Comparison of ENCODE assay signal across 11 cellular contexts in genomic region chr2:12170151-12170550, GRCh38.
DNase-seq lines count a peak whose midpoint lies in the region; ATAC-seq, FAIRE-seq and TF ChIP-seq lines count a peak whose summit lies in the region.
"Had no signal": no experiment of that assay in that cellular context is flagged by ENCODE, and none has a peak within 500 bp of the region (broad histone marks: within the 10 kb centered on the region; RNA-seq: fewer than 3 reads in every experiment).

No MANE protein-coding gene starts in this region.

- H3K4me3 ChIP-seq in astrocyte (ENCODE audit: insufficient read depth, low read depth, low read length) (no peak overlapping the region), skeletal muscle tissue (ENCODE audit: low read length in 3 of 3) (no peak overlapping the region)
- H3K4me3 ChIP-seq: body of pancreas had no signal

- H3K36me3 ChIP-seq in astrocyte (ENCODE audit: insufficient read depth, low read length), result no peaks in the 10 kb centered on the region
- H3K36me3 ChIP-seq in skeletal muscle tissue (ENCODE audit: control insufficient read depth in 3 of 3, insufficient read depth in 3 of 3, low read length in 3 of 3), result no peaks in the 10 kb centered on the region

- peaks cover 11% of the 10 kb centered on the region for H3K27me3 Mint-ChIP-seq in astrocyte (ENCODE audit: low read depth, unreplicated experiment)
- no peaks in the 10 kb centered on the region for H3K27me3 Mint-ChIP-seq in activated naive CD8-positive, alpha-beta T cell treated with anti-CD3 and anti-CD28 coated beads, Interleukin-2, amount 50 U/mL, for 24 hours

- H3K4me2 ChIP-seq in astrocyte (ENCODE audit: low read length), result peak overlapping the region; percentile 3

- H3K4me1 ChIP-seq in astrocyte (ENCODE audit: insufficient read depth, low read length) (peaks cover 14% of the 10 kb centered on the region), skeletal muscle tissue (ENCODE audit: control insufficient read depth in 3 of 3, insufficient read depth in 3 of 3, low read length in 3 of 3) (peaks cover 16 to 22% (median 20%) of the 10 kb centered on the region in 3 donors)
- H3K4me1 ChIP-seq: body of pancreas had no signal

- no peak for ATAC-seq in activated naive CD8-positive, alpha-beta T cell treated with anti-CD3 and anti-CD28 coated beads, Interleukin-2, amount 50 U/mL, for 24 hours
- ATAC-seq in HG02870 (IDR thresholded peaks at IDR 0.05; ENCODE audit: unreplicated experiment), result no peak

- no peak for FAIRE-seq in astrocyte (lab: Jason Lieb, UNC)
- FAIRE-seq: small intestine had no signal

- no peak overlapping the region for H3K4me3 Mint-ChIP-seq in astrocyte (ENCODE audit: unreplicated experiment)
- no peak overlapping the region for H3K4me3 Mint-ChIP-seq in activated naive CD8-positive, alpha-beta T cell treated with anti-CD3 and anti-CD28 coated beads, Interleukin-2, amount 50 U/mL, for 24 hours

- peaks cover 15% of the 10 kb centered on the region for H3K4me1 Mint-ChIP-seq in astrocyte (ENCODE audit: low read depth, unreplicated experiment)
- peaks cover 23% of the 10 kb centered on the region for H3K4me1 Mint-ChIP-seq in activated naive CD8-positive, alpha-beta T cell treated with anti-CD3 and anti-CD28 coated beads, Interleukin-2, amount 50 U/mL, for 24 hours

- H3K9ac ChIP-seq in astrocyte (ENCODE audit: low read length) (peak overlapping the region; percentile 4), skeletal muscle tissue (ENCODE audit: low read depth in 1 of 3, low read length in 3 of 3) (peak overlapping the region in 2 of 3 donors; percentile 17 to 25)

- H3K27me3 ChIP-seq in astrocyte (ENCODE audit: insufficient read depth, low read length) (no peaks in the 10 kb centered on the region), layer of hippocampus (ENCODE audit: control insufficient read depth, insufficient read depth, low read length) (no peaks in the 10 kb centered on the region), skeletal muscle tissue (ENCODE audit: control insufficient read depth in 3 of 3, insufficient read depth in 3 of 3, low read length in 3 of 3) (no peaks in the 10 kb centered on the region)
- H3K27me3 ChIP-seq: body of pancreas had no signal

- H3K27ac ChIP-seq in astrocyte (ENCODE audit: low read depth, low read length) (peak overlapping the region; percentile 15), layer of hippocampus (ENCODE audit: low read depth, low read length) (peak overlapping the region; percentile 18), skeletal muscle tissue (ENCODE audit: low read depth, low read length) (peak overlapping the region; percentile 61)

- DNase-seq in H4 (ENCODE audit: low spot score) (peak; percentile 14), astrocyte (ENCODE audit: low read depth) (no peak), posterior cingulate gyrus (no peak)
- no peak for DNase-seq in activated CD8-positive, alpha-beta memory T cell treated with anti-CD3 and anti-CD28 coated beads for 24 hours
- no peak for DNase-seq in activated naive CD8-positive, alpha-beta T cell treated with anti-CD3 and anti-CD28 coated beads, Interleukin-2, amount 50 U/mL, for 24 hours
- DNase-seq: small intestine, T-helper 9 cell had no signal

- H3K9me3 Mint-ChIP-seq in astrocyte (ENCODE audit: unreplicated experiment), result peaks cover 2% of the 10 kb centered on the region
- H3K9me3 Mint-ChIP-seq in activated naive CD8-positive, alpha-beta T cell treated with anti-CD3 and anti-CD28 coated beads, Interleukin-2, amount 50 U/mL, for 24 hours, result no peaks in the 10 kb centered on the region

- no peaks in the 10 kb centered on the region for H3K79me2 ChIP-seq in astrocyte (ENCODE audit: insufficient read depth, low read length)

- H2AFZ ChIP-seq in astrocyte (ENCODE audit: low read depth, low read length), result no peak overlapping the region

- H3K9me3 ChIP-seq in astrocyte (ENCODE audit: insufficient read depth, low read depth, low read length) (no peaks in the 10 kb centered on the region), skeletal muscle tissue (ENCODE audit: control insufficient read depth in 3 of 3, low read length in 3 of 3) (no peaks in the 10 kb centered on the region)
- H3K9me3 ChIP-seq: body of pancreas had no signal

- H3K36me3 Mint-ChIP-seq in astrocyte (ENCODE audit: low read depth, unreplicated experiment), result no peaks in the 10 kb centered on the region
- H3K36me3 Mint-ChIP-seq in activated naive CD8-positive, alpha-beta T cell treated with anti-CD3 and anti-CD28 coated beads, Interleukin-2, amount 50 U/mL, for 24 hours (ENCODE audit: low read depth), result no peaks in the 10 kb centered on the region

- peak overlapping the region; percentile 90 for H3K27ac Mint-ChIP-seq in astrocyte (ENCODE audit: unreplicated experiment)
- H3K27ac Mint-ChIP-seq in activated naive CD8-positive, alpha-beta T cell treated with anti-CD3 and anti-CD28 coated beads, Interleukin-2, amount 50 U/mL, for 24 hours, result no peak overlapping the region

- TF ChIP-seq CTCF in astrocyte (IDR thresholded peaks at IDR 0.05; ENCODE audit: insufficient read depth, low read depth, low read length), result no peak

- no peaks in the 10 kb centered on the region for H4K20me1 ChIP-seq in astrocyte (ENCODE audit: insufficient read depth, low read length)

- intact Hi-C loops in posterior cingulate gyrus (cut with DNase I), result no loop called here
